Comparison of ENCODE assay signal across 27 cellular contexts in genomic region chr16:68346892-68347480, GRCh38. TPM values are rescaled to one million over a fixed set of nuclear protein-coding genes. Genes with fewer than 3 reads are reported as not detected.
DNase-seq lines count a peak whose midpoint lies in the region; ATAC-seq and TF ChIP-seq lines count a peak whose summit lies in the region.
"Had no signal": no experiment of that assay in that cellular context is flagged by ENCODE, and none has a peak within 500 bp of the region (broad histone marks: within the 10 kb centered on the region; RNA-seq: fewer than 3 reads in every experiment).

No MANE protein-coding gene starts in this region.

- ATAC-seq in activated naive CD8-positive, alpha-beta T cell treated with anti-CD3 and anti-CD28 coated beads, Interleukin-2, amount 10 ng/mL, durations not matched to agents 7 days and 5 days (ENCODE audit: low read depth) = no peak
- ATAC-seq in SK-N-SH treated with all-trans-retinoic acid at 6 μM for 48 hours = no peak
- ATAC-seq: stimulated activated naive CD8-positive, alpha-beta T cell treated with anti-CD3 and anti-CD28 coated beads, Interleukin-15, Interleukin-2, amounts not matched to agents 100 U/mL and 50 U/mL, for 24 hours had no signal

- peak overlapping the region; percentile 72 for H3K4me3 Mint-ChIP-seq in activated naive CD8-positive, alpha-beta T cell treated with anti-CD3 and anti-CD28 coated beads, Interleukin-2, amount 10 ng/mL, durations not matched to agents 7 days and 5 days
- no peak overlapping the region for H3K4me3 Mint-ChIP-seq in activated naive CD8-positive, alpha-beta T cell treated with anti-CD3 and anti-CD28 coated beads for 36 hours
- no peak overlapping the region for H3K4me3 Mint-ChIP-seq in chondrocyte (ENCODE audit: unreplicated experiment)
- H3K4me3 Mint-ChIP-seq: B cell had no signal

- no peaks in the 10 kb centered on the region for H3K9me3 Mint-ChIP-seq in activated naive CD8-positive, alpha-beta T cell treated with anti-CD3 and anti-CD28 coated beads, Interleukin-2, amount 10 ng/mL, durations not matched to agents 7 days and 5 days
- no peaks in the 10 kb centered on the region for H3K9me3 Mint-ChIP-seq in activated naive CD8-positive, alpha-beta T cell treated with anti-CD3 and anti-CD28 coated beads for 36 hours
- H3K9me3 Mint-ChIP-seq in chondrocyte (ENCODE audit: low read depth) = no peaks in the 10 kb centered on the region

- H3K14ac ChIP-seq in neuronal stem cell (ENCODE audit: low read length) = peak overlapping the region; percentile 5

- no peak overlapping the region for H3K23ac ChIP-seq in neuronal stem cell (ENCODE audit: low read depth, low read length, poor library complexity)

- H3K4me1 ChIP-seq in neuronal stem cell (ENCODE audit: control insufficient read depth in 2 of 2, insufficient read depth in 1 of 2, low read depth in 1 of 2, low read length in 2 of 2) = no peaks in the 10 kb centered on the region
- H3K4me1 ChIP-seq: esophagus muscularis mucosa, sigmoid colon had no signal

- no peak overlapping the region for H3K18ac ChIP-seq in neuronal stem cell (ENCODE audit: low read length)

- no peak overlapping the region for H4K8ac ChIP-seq in neuronal stem cell (ENCODE audit: low read depth, low read length)

- no peak overlapping the region for H3K9ac ChIP-seq in neuronal stem cell (ENCODE audit: low read depth, low read length, poor library complexity)
- H3K9ac ChIP-seq: KMS-11 had no signal

- H2BK120ac ChIP-seq in neuronal stem cell (ENCODE audit: low read depth, low read length) = no peak overlapping the region

- no peak overlapping the region for H3K4me2 ChIP-seq in neuronal stem cell (ENCODE audit: insufficient read depth, low read length, poor library complexity, severe bottlenecking)
- H3K4me2 ChIP-seq: hepatocyte, KMS-11 had no signal

- peaks cover 53 to 100% of the 10 kb centered on the region in 2 donors for H3K36me3 ChIP-seq in neuronal stem cell (replicated peaks in 1 of 2; ENCODE audit: control insufficient read depth in 2 of 2, insufficient read depth in 2 of 2, low read length in 2 of 2)

- no CpG with 5 or more reads among the region's 12 CpGs for WGBS in neuronal stem cell (ENCODE audit: extremely low coverage in 2 of 2, insufficient read length in 2 of 2, insufficient replicate concordance in 1 of 2), 2 donors

- H3K27me3 ChIP-seq in neuronal stem cell (ENCODE audit: control insufficient read depth in 3 of 3, insufficient read depth in 3 of 3, low read depth in 1 of 3, low read length in 3 of 3) = no peaks in the 10 kb centered on the region
- H3K27me3 ChIP-seq: cardiac muscle cell, esophagus muscularis mucosa, hepatocyte, sigmoid colon had no signal

- H3K4ac ChIP-seq in neuronal stem cell (ENCODE audit: low read length) = peak overlapping the region; percentile 11

- no peaks in the 10 kb centered on the region for H3K27me3 Mint-ChIP-seq in activated naive CD8-positive, alpha-beta T cell treated with anti-CD3 and anti-CD28 coated beads, Interleukin-2, amount 10 ng/mL, durations not matched to agents 7 days and 5 days
- no peaks in the 10 kb centered on the region for H3K27me3 Mint-ChIP-seq in activated naive CD8-positive, alpha-beta T cell treated with anti-CD3 and anti-CD28 coated beads for 36 hours
- H3K27me3 Mint-ChIP-seq in chondrocyte (ENCODE audit: low read depth) = no peaks in the 10 kb centered on the region
- H3K27me3 Mint-ChIP-seq: B cell had no signal

- peaks cover 62% of the 10 kb centered on the region for H3K36me3 Mint-ChIP-seq in activated naive CD8-positive, alpha-beta T cell treated with anti-CD3 and anti-CD28 coated beads, Interleukin-2, amount 10 ng/mL, durations not matched to agents 7 days and 5 days
- H3K36me3 Mint-ChIP-seq in activated naive CD8-positive, alpha-beta T cell treated with anti-CD3 and anti-CD28 coated beads for 36 hours = peaks cover 36% of the 10 kb centered on the region
- peaks cover 37% of the 10 kb centered on the region for H3K36me3 Mint-ChIP-seq in chondrocyte (ENCODE audit: low read depth)

- H3K79me1 ChIP-seq in neuronal stem cell (ENCODE audit: low read depth, low read length) = peaks cover 2% of the 10 kb centered on the region

- H3K4me1 Mint-ChIP-seq in activated naive CD8-positive, alpha-beta T cell treated with anti-CD3 and anti-CD28 coated beads, Interleukin-2, amount 10 ng/mL, durations not matched to agents 7 days and 5 days = peaks cover 36% of the 10 kb centered on the region
- peaks cover 18% of the 10 kb centered on the region for H3K4me1 Mint-ChIP-seq in activated naive CD8-positive, alpha-beta T cell treated with anti-CD3 and anti-CD28 coated beads for 36 hours
- no peaks in the 10 kb centered on the region for H3K4me1 Mint-ChIP-seq in chondrocyte (ENCODE audit: low read depth)
- H3K4me1 Mint-ChIP-seq: B cell had no signal

- no peak overlapping the region for H2BK15ac ChIP-seq in neuronal stem cell (ENCODE audit: low read length)

- no peak for TF ChIP-seq CTCF in chondrocyte (IDR thresholded peaks at IDR 0.05)

- H4K91ac ChIP-seq in neuronal stem cell (ENCODE audit: low read depth, low read length, poor library complexity) = no peak overlapping the region

- H3K27ac ChIP-seq in neuronal stem cell (replicated peaks; ENCODE audit: low read length) = no peak overlapping the region
- H3K27ac ChIP-seq: cardiac muscle cell, esophagus muscularis mucosa, hepatocyte, KMS-11, sigmoid colon, thoracic aorta had no signal

- peak overlapping the region; percentile 80 for H3K27ac Mint-ChIP-seq in activated naive CD8-positive, alpha-beta T cell treated with anti-CD3 and anti-CD28 coated beads, Interleukin-2, amount 10 ng/mL, durations not matched to agents 7 days and 5 days
- no peak overlapping the region for H3K27ac Mint-ChIP-seq in activated naive CD8-positive, alpha-beta T cell treated with anti-CD3 and anti-CD28 coated beads for 36 hours
- no peak overlapping the region for H3K27ac Mint-ChIP-seq in chondrocyte (ENCODE audit: unreplicated experiment)
- H3K27ac Mint-ChIP-seq: B cell had no signal

- no peak overlapping the region for H2AFZ ChIP-seq in neuronal stem cell (ENCODE audit: low read length)
- H2AFZ ChIP-seq: hepatocyte had no signal

- no peaks in the 10 kb centered on the region for H3K9me3 ChIP-seq in neuronal stem cell (replicated peaks in 1 of 2; ENCODE audit: control insufficient read depth in 2 of 2, insufficient read depth in 1 of 2, low read depth in 1 of 2, low read length in 2 of 2)
- H3K9me3 ChIP-seq: esophagus muscularis mucosa, HAP-1, sigmoid colon, thoracic aorta had no signal

- H2BK5ac ChIP-seq in neuronal stem cell (ENCODE audit: low read length) = no peak overlapping the region

- no peak overlapping the region for H2BK12ac ChIP-seq in neuronal stem cell (ENCODE audit: low read length)

- POLR2A ChIA-PET in activated naive CD8-positive, alpha-beta T cell treated with anti-CD3 and anti-CD28 coated beads, Interleukin-2, amount 10 ng/mL, durations not matched to agents 7 days and 5 days (lab: Charles Lee) = interaction anchor here (0.8 to 1.9 kb wide), 3 partner anchors 9 to 15 kb away, joined by 4 to 13 read pairs (median 4); no protein-coding TSS in a partner anchor

- no peak overlapping the region for H3K4me3 ChIP-seq in neuronal stem cell (ENCODE audit: low read length in 2 of 2)
- H3K4me3 ChIP-seq: cardiac muscle cell, esophagus muscularis mucosa, HAP-1, hepatocyte, sigmoid colon, thoracic aorta had no signal

- H2AK5ac ChIP-seq in neuronal stem cell (ENCODE audit: low read depth, low read length) = no peak overlapping the region

- no peak for DNase-seq in activated naive CD8-positive, alpha-beta T cell treated with anti-CD3 and anti-CD28 coated beads, Interleukin-2, amount 10 ng/mL, durations not matched to agents 7 days and 5 days
- no peak for DNase-seq in activated naive CD8-positive, alpha-beta T cell treated with anti-CD3 and anti-CD28 coated beads for 36 hours
- DNase-seq in chondrocyte (ENCODE audit: low spot score) = peak; percentile 81
- DNase-seq in neuronal stem cell (ENCODE audit: low spot score) = no peak
- DNase-seq in stimulated activated CD8-positive, alpha-beta memory T cell treated with anti-CD3 and anti-CD28 coated beads, Interleukin-4, amount 100 ng/mL, for 48 hours = no peak
- DNase-seq in activated CD4-positive, alpha-beta T cell treated with anti-CD3 and anti-CD28 coated beads, Interleukin-2, amount 50 U/mL, for 48 hours = no peak
- DNase-seq: activated CD4-positive, alpha-beta T cell treated with anti-CD3 and anti-CD28 coated beads for 1 hour; activated T-cell treated with anti-CD3 and anti-CD28 coated beads, Interleukin-2, amount 50 U/mL, for 48 hours; amygdala; DMS53; foreskin melanocyte; GF-D8; mesenchymal stem cell; NCI-H1417 treated with DMSO at 0.1 percent for 48 hours; NCI-H2081 treated with DMSO at 0.1 percent for 48 hours; NCI-H345; sigmoid colon; stimulated activated CD4-positive, alpha-beta T cell treated with anti-CD3 and anti-CD28 coated beads, Interleukin-4, amount 100 ng/mL, for 4 hours; stimulated activated naive CD8-positive, alpha-beta T cell treated with anti-CD3 and anti-CD28 coated beads, Interleukin-15, Interleukin-2, amounts not matched to agents 100 U/mL and 50 U/mL, for 24 hours had no signal

TF ChIP-seq in SK-N-SH treated with all-trans-retinoic acid at 6 μM for 48 hours, 23 proteins besides CTCF, POLR2A, EP300 and RAD21 (continues in another document):
- TF ChIP-seq RARB (CRISPR knock-in tag; IDR thresholded peaks at IDR 0.05) (no peak), ZNF565 (CRISPR knock-in tag; conservative IDR thresholded peaks at IDR 0.05; ENCODE audit: low read depth) (no peak), ZNF70 (CRISPR knock-in tag; IDR thresholded peaks at IDR 0.05) (no peak), TOX (CRISPR knock-in tag; IDR thresholded peaks at IDR 0.05; ENCODE audit: borderline replicate concordance) (no peak), ZFP3 (CRISPR knock-in tag; IDR thresholded peaks at IDR 0.05) (no peak)

RNA-seq across cellular contexts. Expression of gene PRMT7, which starts 36.2 kb away (rescaled TPM):
- 10 to 100 TPM; 85.7 to 87.3 TPM for total RNA-seq in activated naive CD8-positive, alpha-beta T cell treated with anti-CD3 and anti-CD28 coated beads, Interleukin-2, amount 10 ng/mL, durations not matched to agents 7 days and 5 days
- total RNA-seq in activated naive CD8-positive, alpha-beta T cell treated with anti-CD3 and anti-CD28 coated beads for 36 hours = 10 to 100 TPM; 68.9 to 72.0 TPM
- total RNA-seq in chondrocyte = 25.1 to 41.8 TPM (median 26.7 TPM) in 3 replicates
- 29.2 TPM for polyA plus RNA-seq in neuronal stem cell (2013, experiment 1 of 2)
- 27.7 TPM for polyA plus RNA-seq in neuronal stem cell (2013, experiment 2 of 2)

RNA-seq across cellular contexts. Expression of gene SLC7A6OS, which starts 36.2 kb away (rescaled TPM):
- total RNA-seq in activated naive CD8-positive, alpha-beta T cell treated with anti-CD3 and anti-CD28 coated beads, Interleukin-2, amount 10 ng/mL, durations not matched to agents 7 days and 5 days = 10 to 100 TPM; 38.2 to 44.4 TPM
- 10 to 100 TPM; 23.0 to 23.3 TPM for total RNA-seq in activated naive CD8-positive, alpha-beta T cell treated with anti-CD3 and anti-CD28 coated beads for 36 hours
- 9.5 to 12.7 TPM (median 11.8 TPM) in 3 replicates for total RNA-seq in chondrocyte
- polyA plus RNA-seq in neuronal stem cell (2013, experiment 1 of 2) = 11.8 TPM
- 12.4 TPM for polyA plus RNA-seq in neuronal stem cell (2013, experiment 2 of 2)
